Comparison of ENCODE assay signal across 20 cellular contexts in genomic region chr9:95035846-95036245, GRCh38.
DNase-seq lines count a peak whose midpoint lies in the region; ATAC-seq and TF ChIP-seq lines count a peak whose summit lies in the region.
"Had no signal": no experiment of that assay in that cellular context is flagged by ENCODE, and none has a peak within 500 bp of the region (broad histone marks: within the 10 kb centered on the region; RNA-seq: fewer than 3 reads in every experiment).

No MANE protein-coding gene starts in this region.

- TF ChIP-seq CTCF in gastroesophageal sphincter (IDR thresholded peaks at IDR 0.05) (no peak), tibial artery (IDR thresholded peaks at IDR 0.05) (no peak)

- intact Hi-C loops in tibial artery (cut with DNase I; ENCODE audit: low total_unique reads) = no loop called here

- TF ChIP-seq EP300 in gastroesophageal sphincter (IDR thresholded peaks at IDR 0.05) = no peak

- H3K4me1 ChIP-seq in HAP-1 (peaks cover 9% of the 10 kb centered on the region), SJSA1 (replicated peaks) (peaks cover 29% of the 10 kb centered on the region), gastroesophageal sphincter (peaks cover 56 to 100% (median 58%) of the 10 kb centered on the region in 3 donors), tibial artery (peaks cover 0 to 97% (median 73%) of the 10 kb centered on the region in 4 donors)

- H3K4me3 ChIP-seq in HAP-1 (no peak overlapping the region), SJSA1 (no peak overlapping the region), gastroesophageal sphincter (no peak overlapping the region), tibial artery (no peak overlapping the region)

- DNase-seq in HAP-1 (ENCODE audit: low spot score in 2 of 2) (peak; percentile 42 to 71), SJSA1 (ENCODE audit: low read depth in 1 of 2, low spot score in 2 of 2) (peak; percentile 54 to 56), tibial artery (no peak), NCI-H2196 treated with DMSO at 0.1 percent for 48 hours (lab: John Stamatoyannopoulos, UW; ENCODE audit: unreplicated experiment) (no peak), SIG-M5 treated with dmso at 0.1 percent for 504 hours (lab: John Stamatoyannopoulos, UW; ENCODE audit: unreplicated experiment) (no peak)
- DNase-seq: ACHN; Calu3; CD4-positive, alpha-beta T cell; KG1; NCI-H1105; NCI-H187 treated with DMSO at 0.1 percent for 48 hours; NCI-H446 treated with DMSO at 0.1 percent for 48 hours; NCI-H748 treated with DMSO at 0.1 percent for 48 hours; PC-3; SIG-M5 had no signal

- WGBS in gastroesophageal sphincter (ENCODE audit: low coverage in 1 of 2), 2 donors = 32 to 42% methylated on average over 3 of the region's 3 CpGs

- peak overlapping the region; percentile 31; the same call in 1 of the 2 replicates for H3K27ac ChIP-seq in SJSA1
- H3K27ac ChIP-seq in gastroesophageal sphincter = peak overlapping the region in 3 of 4 donors; percentile 18 to 99 (median 98)
- H3K27ac ChIP-seq in tibial artery = peak overlapping the region; percentile 34 to 99
- H3K27ac ChIP-seq: HL-60 had no signal

- no peaks in the 10 kb centered on the region; the same call in none of the 2 replicates for H3K36me3 ChIP-seq in HAP-1 (replicated peaks)
- peaks cover 46% of the 10 kb centered on the region for H3K36me3 ChIP-seq in SJSA1
- peaks cover 0 to 25% of the 10 kb centered on the region in 2 donors for H3K36me3 ChIP-seq in gastroesophageal sphincter
- H3K36me3 ChIP-seq in tibial artery = peaks cover 0 to 14% (median 11%) of the 10 kb centered on the region in 3 donors

- H3K9me3 ChIP-seq in HAP-1 (no peaks in the 10 kb centered on the region; the same call in 1 of the 2 replicates), SJSA1 (replicated peaks) (no peaks in the 10 kb centered on the region), gastroesophageal sphincter (no peaks in the 10 kb centered on the region), tibial artery (no peaks in the 10 kb centered on the region)

- TF ChIP-seq POLR2A in gastroesophageal sphincter (IDR thresholded peaks at IDR 0.05) = no peak

- H3K27me3 ChIP-seq in HAP-1 (ENCODE audit: low read depth) = no peaks in the 10 kb centered on the region
- no peaks in the 10 kb centered on the region for H3K27me3 ChIP-seq in SJSA1 (replicated peaks)
- H3K27me3 ChIP-seq in gastroesophageal sphincter = no peaks in the 10 kb centered on the region
- H3K27me3 ChIP-seq in tibial artery = no peaks in the 10 kb centered on the region

- in situ Hi-C loops in HAP-1 (cut with MboI; ENCODE audit: low sequenced_read_pairs) = no loop called here

- ATAC-seq in gastroesophageal sphincter = no peak
- ATAC-seq in GM21619 (IDR thresholded peaks at IDR 0.05; ENCODE audit: unreplicated experiment) = no peak
- ATAC-seq in HG03025 (IDR thresholded peaks at IDR 0.05; ENCODE audit: low FRiP score, unreplicated experiment) = no peak
- ATAC-seq: HCT116, PC-3 had no signal

Comparison
In these comparisons a context has a peak if more than half of its experiments do, and no peak if none do; other contexts are left out.
1. DNase-seq: peak in HAP-1 (2 of 2) and SJSA1 (2 of 2); none in tibial artery (0 of 2), NCI-H2196 treated with DMSO at 0.1 percent for 48 hours (single experiment) and SIG-M5 treated with dmso at 0.1 percent for 504 hours (single experiment).
2. H3K27ac ChIP-seq: peak in every context shown above with its lines; median percentile 98 in gastroesophageal sphincter; 66 in tibial artery; 31 in SJSA1.